ENCODE assay signal across 25 cellular contexts in the genomic region with DNA sequence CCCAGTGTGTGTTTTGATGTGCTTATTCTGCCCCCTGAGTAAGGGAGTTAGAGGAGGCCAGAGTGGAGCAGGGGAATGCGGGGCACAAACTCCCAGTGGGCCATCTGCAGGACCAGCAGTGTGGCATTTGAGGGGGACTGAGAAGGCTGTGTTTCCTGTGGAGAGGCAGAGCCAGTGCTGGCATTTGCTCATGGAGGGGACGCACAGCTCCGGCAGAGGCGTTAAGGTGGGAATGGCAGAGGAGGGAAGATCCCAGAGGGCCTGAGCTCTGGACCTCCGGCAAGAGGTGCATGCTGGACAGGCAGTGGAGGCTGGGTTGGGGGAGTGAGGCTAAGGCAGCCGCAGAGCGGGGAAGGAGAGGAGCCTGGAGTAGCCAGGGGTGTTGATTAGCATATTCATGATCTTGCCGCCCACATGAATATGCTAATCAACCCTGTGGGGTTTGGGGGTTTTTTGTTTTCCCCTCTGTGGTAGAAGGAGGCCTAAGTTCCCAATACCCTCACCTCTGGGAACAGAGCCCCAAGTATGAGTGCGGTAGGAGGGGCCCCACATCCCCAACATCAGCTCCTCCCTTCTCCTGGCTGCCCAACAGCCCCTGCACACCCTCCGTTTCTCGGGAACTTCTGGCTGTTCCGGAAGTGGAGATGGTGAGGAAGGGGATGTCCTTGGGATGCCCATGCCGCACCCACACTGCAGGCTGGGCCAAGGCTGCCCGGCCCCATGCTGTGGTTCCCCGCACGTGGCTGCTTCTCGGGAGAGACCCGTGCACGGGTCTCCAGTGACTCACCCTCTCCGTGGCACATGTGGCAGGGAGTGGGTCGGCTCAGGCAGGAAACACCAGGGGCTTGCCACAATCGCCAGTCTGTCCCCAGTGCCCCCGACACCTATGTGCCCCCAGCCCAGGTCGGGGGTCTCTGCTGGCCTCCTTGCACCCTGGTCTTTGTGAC. TPM values are rescaled to one million over a fixed set of nuclear protein-coding genes. Genes with fewer than 3 reads are reported as not detected.
A peak's percentile ranks its signal among the peaks of the same experiment; 100 is the strongest.
DNase-seq lines count a peak whose midpoint lies in the region; ATAC-seq and TF ChIP-seq lines count a peak whose summit lies in the region.
"Had no signal": no experiment of that assay in that cellular context is flagged by ENCODE, and none has a peak within 500 bp of the region (broad histone marks: within the 10 kb centered on the region; RNA-seq: fewer than 3 reads in every experiment).

No MANE protein-coding gene starts in this region.

- 0 out of 2 replicates have a peak, but pooled peaks cover 3% of the 10 kb centered on the region for H3F3A ChIP-seq in GM23338 (replicated peaks; ENCODE audit: low read depth)

- H3K27me3 ChIP-seq in GM23338 (ENCODE audit: insufficient read depth) (no peaks in the 10 kb centered on the region), spleen (replicated peaks in 1 of 7) (peaks cover 0 to 71% (median 0%) of the 10 kb centered on the region in 7 donors), esophagus muscularis mucosa (peaks cover 0 to 92% (median 6%) of the 10 kb centered on the region in 4 donors), breast epithelium (peaks cover 0 to 5% of the 10 kb centered on the region in 2 donors)
- H3K27me3 ChIP-seq: BLaER1 treated with 17β-estradiol and CSF1 and Interleukin-3, amounts not matched to agents 10 nM and 100 nM had no signal

- TF ChIP-seq POLR2A in spleen (IDR thresholded peaks at IDR 0.05) = no peak
- no peak for TF ChIP-seq POLR2A in esophagus muscularis mucosa (IDR thresholded peaks at IDR 0.05; ENCODE audit: low read depth)
- no peak for TF ChIP-seq POLR2A in breast epithelium (IDR thresholded peaks at IDR 0.05)

- H3K4me3 Mint-ChIP-seq in activated CD8-positive, alpha-beta T cell treated with anti-CD3 and anti-CD28 coated beads for 36 hours = no peak overlapping the region
- H3K4me3 Mint-ChIP-seq in activated CD8-positive, alpha-beta T cell treated with anti-CD3 and anti-CD28 coated beads, Interleukin-2, amount 10 ng/mL, durations not matched to agents 7 days and 5 days = no peak overlapping the region
- H3K4me3 Mint-ChIP-seq in GM23338 = no peak overlapping the region; the same call in 2 of the 3 replicates
- no peak overlapping the region for H3K4me3 Mint-ChIP-seq in activated naive CD8-positive, alpha-beta T cell treated with anti-CD3 and anti-CD28 coated beads, Interleukin-2, amount 50 U/mL, for 24 hours
- H3K4me3 Mint-ChIP-seq: brain had no signal

- H3K36me3 ChIP-seq in GM23338 (ENCODE audit: insufficient read depth) (no peaks in the 10 kb centered on the region), spleen (no peaks in the 10 kb centered on the region), esophagus muscularis mucosa (no peaks in the 10 kb centered on the region), breast epithelium (no peaks in the 10 kb centered on the region)
- H3K36me3 ChIP-seq: BLaER1 treated with 17β-estradiol and CSF1 and Interleukin-3, amounts not matched to agents 10 nM and 100 nM; neutrophil; SJSA1 had no signal

- H3K4me1 Mint-ChIP-seq in activated CD8-positive, alpha-beta T cell treated with anti-CD3 and anti-CD28 coated beads for 36 hours (ENCODE audit: low read depth) = peaks cover 11% of the 10 kb centered on the region
- H3K4me1 Mint-ChIP-seq in activated CD8-positive, alpha-beta T cell treated with anti-CD3 and anti-CD28 coated beads, Interleukin-2, amount 10 ng/mL, durations not matched to agents 7 days and 5 days (ENCODE audit: low read depth) = no peaks in the 10 kb centered on the region
- H3K4me1 Mint-ChIP-seq in GM23338 = peaks cover 46% of the 10 kb centered on the region
- peaks cover 15% of the 10 kb centered on the region for H3K4me1 Mint-ChIP-seq in activated naive CD8-positive, alpha-beta T cell treated with anti-CD3 and anti-CD28 coated beads, Interleukin-2, amount 50 U/mL, for 24 hours

- H3K9me3 ChIP-seq in spleen = no peaks in the 10 kb centered on the region
- no peaks in the 10 kb centered on the region for H3K9me3 ChIP-seq in esophagus muscularis mucosa
- no peaks in the 10 kb centered on the region for H3K9me3 ChIP-seq in breast epithelium
- H3K9me3 ChIP-seq: BLaER1 treated with 17β-estradiol and CSF1 and Interleukin-3, amounts not matched to agents 10 nM and 100 nM; neutrophil; SJSA1 had no signal

- 24 to 40% (median 32%) methylated on average over 10 to 24 of the region's 24 CpGs for WGBS in spleen, 5 donors
- WGBS in esophagus muscularis mucosa = 31% methylated on average over 21 of the region's 24 CpGs

- TF ChIP-seq CTCF in activated CD8-positive, alpha-beta T cell treated with anti-CD3 and anti-CD28 coated beads for 36 hours (IDR thresholded peaks at IDR 0.05) = no peak
- TF ChIP-seq CTCF in GM23338 (conservative IDR thresholded peaks at IDR 0.05; ENCODE audit: low read depth in 2 of 2) (no peak), spleen (IDR thresholded peaks at IDR 0.05 in 8 of 11, conservative IDR thresholded peaks at IDR 0.05 in 3 of 11) (no peak), esophagus muscularis mucosa (IDR thresholded peaks at IDR 0.05) (no peak), breast epithelium (IDR thresholded peaks at IDR 0.05) (no peak)

- no peak for TF ChIP-seq EP300 in esophagus muscularis mucosa (IDR thresholded peaks at IDR 0.05)

- peak overlapping the region; percentile 53; the same call in 1 of the 2 replicates for H3K4me2 ChIP-seq in GM23338

- peak; percentile 63 for DNase-seq in activated CD8-positive, alpha-beta T cell treated with anti-CD3 and anti-CD28 coated beads for 36 hours
- no peak for DNase-seq in activated CD8-positive, alpha-beta T cell treated with anti-CD3 and anti-CD28 coated beads, Interleukin-2, amount 10 ng/mL, durations not matched to agents 7 days and 5 days
- peak; percentile 76 for DNase-seq in GM23338 (ENCODE audit: low spot score)
- DNase-seq in activated naive CD8-positive, alpha-beta T cell treated with anti-CD3 and anti-CD28 coated beads, Interleukin-2, amount 50 U/mL, for 24 hours = peak; percentile 62
- peak; percentile 62 for DNase-seq in spleen
- no peak for DNase-seq in esophagus muscularis mucosa (ENCODE audit: extremely low spot score)
- DNase-seq in breast epithelium (ENCODE audit: low spot score in 2 of 2) = no peak
- DNase-seq: ACHN; Calu3; effector memory CD4-positive, alpha-beta T cell; hypothalamus; KBM-7; mammary epithelial cell; NCI-H146; NCI-H524; small intestine; T-helper 1 cell had no signal

- H3K27ac ChIP-seq in GM23338 (ENCODE audit: low read depth) = no peak overlapping the region
- no peak overlapping the region for H3K27ac ChIP-seq in spleen
- no peak overlapping the region for H3K27ac ChIP-seq in esophagus muscularis mucosa (replicated peaks in 1 of 4)
- no peak overlapping the region for H3K27ac ChIP-seq in breast epithelium
- H3K27ac ChIP-seq: BLaER1 treated with 17β-estradiol and CSF1 and Interleukin-3, amounts not matched to agents 10 nM and 100 nM; neutrophil; SJSA1 had no signal

- POLR2A ChIA-PET in activated CD8-positive, alpha-beta T cell treated with anti-CD3 and anti-CD28 coated beads for 36 hours (lab: Charles Lee) = interaction anchor here (0.6 kb wide), 1 partner anchor 111 kb away, joined by 3 read pairs; no protein-coding TSS in a partner anchor
- POLR2A ChIA-PET in activated CD8-positive, alpha-beta T cell treated with anti-CD3 and anti-CD28 coated beads, Interleukin-2, amount 10 ng/mL, durations not matched to agents 7 days and 5 days (lab: Charles Lee) = no interaction called here

- CTCF ChIA-PET in activated CD8-positive, alpha-beta T cell treated with anti-CD3 and anti-CD28 coated beads for 36 hours (lab: Charles Lee) = interaction anchor here (1.2 kb wide), 1 partner anchor 137 kb away, joined by 3 read pairs; no protein-coding TSS in a partner anchor
- CTCF ChIA-PET in activated CD8-positive, alpha-beta T cell treated with anti-CD3 and anti-CD28 coated beads, Interleukin-2, amount 10 ng/mL, durations not matched to agents 7 days and 5 days (lab: Charles Lee) = no interaction called here

- H3K27ac Mint-ChIP-seq in activated CD8-positive, alpha-beta T cell treated with anti-CD3 and anti-CD28 coated beads for 36 hours = no peak overlapping the region
- no peak overlapping the region for H3K27ac Mint-ChIP-seq in activated CD8-positive, alpha-beta T cell treated with anti-CD3 and anti-CD28 coated beads, Interleukin-2, amount 10 ng/mL, durations not matched to agents 7 days and 5 days
- H3K27ac Mint-ChIP-seq in GM23338 = peak overlapping the region; percentile 61; the same call in 1 of the 2 replicates
- H3K27ac Mint-ChIP-seq in activated naive CD8-positive, alpha-beta T cell treated with anti-CD3 and anti-CD28 coated beads, Interleukin-2, amount 50 U/mL, for 24 hours = peak overlapping the region; percentile 69

- H3K4me3 ChIP-seq in GM23338 (no peak overlapping the region), spleen (no peak overlapping the region), esophagus muscularis mucosa (no peak overlapping the region), breast epithelium (no peak overlapping the region)
- H3K4me3 ChIP-seq: BLaER1 treated with 17β-estradiol and CSF1 and Interleukin-3, amounts not matched to agents 10 nM and 100 nM; SJSA1 had no signal

- no peaks in the 10 kb centered on the region for H3K36me3 Mint-ChIP-seq in activated CD8-positive, alpha-beta T cell treated with anti-CD3 and anti-CD28 coated beads for 36 hours (ENCODE audit: low read depth)
- no peaks in the 10 kb centered on the region for H3K36me3 Mint-ChIP-seq in activated CD8-positive, alpha-beta T cell treated with anti-CD3 and anti-CD28 coated beads, Interleukin-2, amount 10 ng/mL, durations not matched to agents 7 days and 5 days (ENCODE audit: low read depth)
- no peaks in the 10 kb centered on the region for H3K36me3 Mint-ChIP-seq in GM23338 (ENCODE audit: low read depth)
- H3K36me3 Mint-ChIP-seq in activated naive CD8-positive, alpha-beta T cell treated with anti-CD3 and anti-CD28 coated beads, Interleukin-2, amount 50 U/mL, for 24 hours (ENCODE audit: low read depth) = no peaks in the 10 kb centered on the region
- H3K36me3 Mint-ChIP-seq: brain had no signal

- H3K4me1 ChIP-seq in GM23338 (ENCODE audit: insufficient read depth) (no peaks in the 10 kb centered on the region; the same call in 1 of the 2 replicates), spleen (no peaks in the 10 kb centered on the region), esophagus muscularis mucosa (no peaks in the 10 kb centered on the region), breast epithelium (no peaks in the 10 kb centered on the region)
- H3K4me1 ChIP-seq: SJSA1 had no signal

- peak overlapping the region; percentile 61; the same call in 1 of the 2 replicates for H2AFZ ChIP-seq in GM23338

- peaks cover 19% of the 10 kb centered on the region for H3K27me3 Mint-ChIP-seq in activated CD8-positive, alpha-beta T cell treated with anti-CD3 and anti-CD28 coated beads for 36 hours
- peaks cover 12% of the 10 kb centered on the region for H3K27me3 Mint-ChIP-seq in activated CD8-positive, alpha-beta T cell treated with anti-CD3 and anti-CD28 coated beads, Interleukin-2, amount 10 ng/mL, durations not matched to agents 7 days and 5 days (ENCODE audit: low read depth)
- peaks cover 14% of the 10 kb centered on the region for H3K27me3 Mint-ChIP-seq in GM23338 (ENCODE audit: insufficient read depth, low read depth, poor library complexity)
- peaks cover 29% of the 10 kb centered on the region for H3K27me3 Mint-ChIP-seq in activated naive CD8-positive, alpha-beta T cell treated with anti-CD3 and anti-CD28 coated beads, Interleukin-2, amount 50 U/mL, for 24 hours
- H3K27me3 Mint-ChIP-seq: brain had no signal

- H3K9me2 ChIP-seq in GM23338 (ENCODE audit: insufficient read depth) = no peaks in the 10 kb centered on the region

- H3K79me2 ChIP-seq in GM23338 (replicated peaks; ENCODE audit: insufficient read depth) = no peaks in the 10 kb centered on the region

- no peaks in the 10 kb centered on the region; the same call in 1 of the 2 replicates for H4K20me1 ChIP-seq in GM23338 (replicated peaks; ENCODE audit: insufficient read depth)

- intact Hi-C loops in activated CD8-positive, alpha-beta T cell treated with anti-CD3 and anti-CD28 coated beads for 36 hours (cut with micrococcal nuclease) = no loop called here
- intact Hi-C loops in spleen (cut with DNase I; ENCODE audit: low total_unique reads) = no loop called here
- intact Hi-C loops in esophagus muscularis mucosa (cut with DNase I) = no loop called here
- intact Hi-C loops in breast epithelium (cut with DNase I; ENCODE audit: low total_unique reads) = no loop called here

- H3K9me3 Mint-ChIP-seq in activated CD8-positive, alpha-beta T cell treated with anti-CD3 and anti-CD28 coated beads for 36 hours = no peaks in the 10 kb centered on the region
- H3K9me3 Mint-ChIP-seq in activated CD8-positive, alpha-beta T cell treated with anti-CD3 and anti-CD28 coated beads, Interleukin-2, amount 10 ng/mL, durations not matched to agents 7 days and 5 days (ENCODE audit: insufficient read depth) = no peaks in the 10 kb centered on the region
- no peaks in the 10 kb centered on the region; the same call in 2 of the 3 replicates for H3K9me3 Mint-ChIP-seq in GM23338
- no peaks in the 10 kb centered on the region for H3K9me3 Mint-ChIP-seq in activated naive CD8-positive, alpha-beta T cell treated with anti-CD3 and anti-CD28 coated beads, Interleukin-2, amount 50 U/mL, for 24 hours
- H3K9me3 Mint-ChIP-seq: brain had no signal

- ATAC-seq in activated CD8-positive, alpha-beta T cell treated with anti-CD3 and anti-CD28 coated beads for 36 hours = peak; percentile 72
- no peak for ATAC-seq in activated CD8-positive, alpha-beta T cell treated with anti-CD3 and anti-CD28 coated beads, Interleukin-2, amount 10 ng/mL, durations not matched to agents 7 days and 5 days
- peak; percentile 75 for ATAC-seq in GM23338
- peak; percentile 73 for ATAC-seq in activated naive CD8-positive, alpha-beta T cell treated with anti-CD3 and anti-CD28 coated beads, Interleukin-2, amount 50 U/mL, for 24 hours
- no peak for ATAC-seq in GM19023 (IDR thresholded peaks at IDR 0.05; ENCODE audit: unreplicated experiment)
- ATAC-seq: esophagus mucosa, HCT116, Panc1 had no signal

RNA-seq across cellular contexts. Expression of a gene that starts 33.8 kb away (rescaled TPM):
- 10 to 100 TPM; 11.5 to 13.1 TPM for total RNA-seq in activated CD8-positive, alpha-beta T cell treated with anti-CD3 and anti-CD28 coated beads for 36 hours
- 10 to 100 TPM; 19.9 to 23.6 TPM for total RNA-seq in activated CD8-positive, alpha-beta T cell treated with anti-CD3 and anti-CD28 coated beads, Interleukin-2, amount 10 ng/mL, durations not matched to agents 7 days and 5 days
- 34.9 and 46.1 TPM in 2 replicates for total RNA-seq in GM23338 (2014; rRNA removed; shearing (Covaris generic))
- 46.8 and 52.2 TPM in 2 replicates for polyA plus RNA-seq in GM23338 (2016; fragmentation: Nextera tagmentation; extraction: Ambion mirVana)
- 10 to 100 TPM; 44.5 to 60.9 (median 47.7) TPM for total RNA-seq in spleen
- 10 to 100 TPM; 12.0 to 28.4 (median 23.7) TPM for polyA plus RNA-seq in spleen
- total RNA-seq in esophagus muscularis mucosa = 10 to 100 TPM; 43.6 to 90.0 (median 48.8) TPM
- total RNA-seq in breast epithelium = 10 to 100 TPM; 22.0 to 26.9 (median 24.0) TPM

Comparison
In these comparisons a context has a peak if more than half of its experiments do, and no peak if none do; other contexts are left out.
1. ATAC-seq: peak in activated CD8-positive, alpha-beta T cell treated with anti-CD3 and anti-CD28 coated beads for 36 hours (single experiment), GM23338 (single experiment) and activated naive CD8-positive, alpha-beta T cell treated with anti-CD3 and anti-CD28 coated beads, Interleukin-2, amount 50 U/mL, for 24 hours (single experiment); none in activated CD8-positive, alpha-beta T cell treated with anti-CD3 and anti-CD28 coated beads, Interleukin-2, amount 10 ng/mL, durations not matched to agents 7 days and 5 days (single experiment) and GM19023 (single experiment).
2. DNase-seq: peak in activated CD8-positive, alpha-beta T cell treated with anti-CD3 and anti-CD28 coated beads for 36 hours (single experiment), GM23338 (single experiment), activated naive CD8-positive, alpha-beta T cell treated with anti-CD3 and anti-CD28 coated beads, Interleukin-2, amount 50 U/mL, for 24 hours (single experiment) and spleen (single experiment); none in activated CD8-positive, alpha-beta T cell treated with anti-CD3 and anti-CD28 coated beads, Interleukin-2, amount 10 ng/mL, durations not matched to agents 7 days and 5 days (single experiment), esophagus muscularis mucosa (single experiment) and breast epithelium (0 of 2).
3. H3K27ac Mint-ChIP-seq: peak in GM23338 (single experiment) and activated naive CD8-positive, alpha-beta T cell treated with anti-CD3 and anti-CD28 coated beads, Interleukin-2, amount 50 U/mL, for 24 hours (single experiment); none in activated CD8-positive, alpha-beta T cell treated with anti-CD3 and anti-CD28 coated beads for 36 hours (single experiment) and activated CD8-positive, alpha-beta T cell treated with anti-CD3 and anti-CD28 coated beads, Interleukin-2, amount 10 ng/mL, durations not matched to agents 7 days and 5 days (single experiment).